9 cellular contexts compared by ENCODE assay signal in genomic region chr10:59830601-59831259, GRCh38.
A peak's percentile ranks its signal among the peaks of the same experiment; 100 is the strongest.
DNase-seq lines count a peak whose midpoint lies in the region; ATAC-seq, FAIRE-seq and TF ChIP-seq lines count a peak whose summit lies in the region.
"Had no signal": no experiment of that assay in that cellular context is flagged by ENCODE, and none has a peak within 500 bp of the region (broad histone marks: within the 10 kb centered on the region; RNA-seq: fewer than 3 reads in every experiment).

No MANE protein-coding gene starts in this region.

- no peak overlapping the region for H3K4me2 ChIP-seq in GM12878 (ENCODE audit: control insufficient read depth, insufficient read depth)

- TF ChIP-seq RAD21 in GM12878 (IDR thresholded peaks at IDR 0.05; ENCODE audit: insufficient read depth, low read depth, low read length): peak; percentile 55

- H4K20me1 ChIP-seq in GM12878 (ENCODE audit: control insufficient read depth, insufficient read depth): no peaks in the 10 kb centered on the region; the same call in 1 of the 2 replicates

- H3K4me1 ChIP-seq in GM12878 (ENCODE audit: control insufficient read depth, insufficient read depth, low read length): peaks cover 34% of the 10 kb centered on the region

- in situ Hi-C loops in GM12878 (cut with MboI): no loop called here

- TF ChIP-seq EP300 in GM12878 (IDR thresholded peaks at IDR 0.05; ENCODE audit: borderline replicate concordance in 1 of 2, control insufficient read depth in 1 of 2, low read depth in 2 of 2, low read length in 2 of 2): no peak

- no peak for TF ChIP-seq POLR2A in GM12878 (IDR thresholded peaks at IDR 0.05; ENCODE audit: low read depth, low read length)

- no peaks in the 10 kb centered on the region for H3K9me3 ChIP-seq in GM12878 (replicated peaks; ENCODE audit: control insufficient read depth, insufficient read depth, low read length)

- no peak for FAIRE-seq in GM12878 (lab: Jason Lieb, UNC)

- WGBS in GM12878 (ENCODE audit: insufficient coverage, insufficient replicate concordance, low lambda C conversion rate, missing lambda C conversion rate): 83% methylated on average over 7 of the region's 7 CpGs

- H3K36me3 ChIP-seq in GM06990 (ENCODE audit: control insufficient read depth, insufficient read depth, low read length) (peaks cover 3% of the 10 kb centered on the region), GM12878 (ENCODE audit: control insufficient read depth in 2 of 2, insufficient read depth in 2 of 2, low read length in 1 of 2) (peaks cover 7 to 14% of the 10 kb centered on the region in 2 experiments; a peak in 3 of 4 replicates)

- no peak overlapping the region for H3K4me3 ChIP-seq in GM06990 (replicated peaks; ENCODE audit: low read depth, low read length)
- H3K4me3 ChIP-seq in GM12878: no peak overlapping the region

- RAD21 ChIA-PET in GM12878 (lab: Charles Lee; ENCODE audit: unreplicated experiment): interaction anchor here (0.6 to 2.5 kb wide), 7 partner anchors 10 to 205 kb away, joined by 3 to 17 read pairs (median 4); partner anchors contain the start of gene CCDC6

- H3K79me2 ChIP-seq in GM12878 (ENCODE audit: control insufficient read depth, insufficient read depth, low read length): no peaks in the 10 kb centered on the region

- CTCF ChIA-PET in GM12878 (lab: Yijun Ruan, JAX): interaction anchor here (0.7 to 6.4 kb wide), 24 partner anchors 8 to 866 kb away, joined by 3 to 71 read pairs (median 5); partner anchors contain the start of gene CCDC6

- H3K27me3 ChIP-seq in GM06990 (replicated peaks; ENCODE audit: control insufficient read depth, insufficient read depth, low read length) (no peaks in the 10 kb centered on the region), GM12878 (replicated peaks in 1 of 2; ENCODE audit: control insufficient read depth in 2 of 2, insufficient read depth in 2 of 2, low read length in 1 of 2) (no peaks in the 10 kb centered on the region)

- H3K9ac ChIP-seq in GM12878 (ENCODE audit: control insufficient read depth, insufficient read depth, low read length): no peak overlapping the region

- intact Hi-C loops in GM12878 (cut with micrococcal nuclease; ENCODE audit: unreplicated experiment): loop anchor here (1.0 kb wide), 2 partner anchors 76 to 204 kb away; partner anchors contain the start of gene CCDC6

- POLR2A ChIA-PET in GM12878 (lab: Charles Lee): interaction anchor here (1.1 kb wide), 1 partner anchor 10 kb away, joined by 3 read pairs; no protein-coding TSS in a partner anchor

- DNase-seq in AML-193 (lab: John Stamatoyannopoulos, UW) (peak; percentile 14 to 34), GM06990 (ENCODE audit: extremely low read depth, insufficient read length) (no peak), NCI-H2171 treated with DMSO at 0.1 percent for 48 hours (lab: John Stamatoyannopoulos, UW) (peak; percentile 52), GM12878 (ENCODE audit: low read depth, low spot score) (no peak), iPS DF 19.7 (ENCODE audit: low read depth, low spot score) (peak; percentile 45), superior temporal gyrus (ENCODE audit: extremely low spot score) (peak; percentile 78)

- ATAC-seq in GM12878 (peak; percentile 53), HG03442 (IDR thresholded peaks at IDR 0.05; ENCODE audit: unreplicated experiment) (no peak), HG02870 (IDR thresholded peaks at IDR 0.05; ENCODE audit: unreplicated experiment) (no peak)
- ATAC-seq: naive thymus-derived CD8-positive, alpha-beta T cell had no signal

- no TSS peak for BruUV-seq in GM12878 (replicated peaks; lab: Mats Ljungman, UMichigan)

- no peak overlapping the region for H2AFZ ChIP-seq in GM12878 (ENCODE audit: control insufficient read depth, low read depth, low read length)

- SMC1A ChIA-PET in GM12878 (lab: Charles Lee; ENCODE audit: uncharacterized antibody, unreplicated experiment): interaction anchor here (0.7 to 3.0 kb wide), 10 partner anchors 8 to 210 kb away, joined by 3 to 21 read pairs (median 5); partner anchors contain the start of gene CCDC6

- H3K27ac ChIP-seq in GM12878 (ENCODE audit: control insufficient read depth, insufficient read depth): no peak overlapping the region

- TF ChIP-seq CTCF in GM06990 (IDR thresholded peaks at IDR 0.05; ENCODE audit: insufficient read depth, low read length, poor library complexity, severe bottlenecking) (peak; percentile 74), GM12878 (IDR thresholded peaks at IDR 0.05 in 2 of 3, conservative IDR thresholded peaks at IDR 0.05 in 1 of 3; ENCODE audit: control insufficient read depth in 2 of 3, extremely low read depth in 1 of 3, insufficient read depth in 1 of 3, low read depth in 3 of 3, low read length in 3 of 3) (peak; percentile 49 to 71 (median 61))

TF ChIP-seq in GM12878, 131 proteins besides CTCF, POLR2A, EP300 and RAD21:
- TF ChIP-seq MTA3 (IDR thresholded peaks at IDR 0.05; ENCODE audit: borderline replicate concordance, low read length) (no peak), CHD1 (IDR thresholded peaks at IDR 0.05; ENCODE audit: low read depth, low read length) (no peak), PAX5 (IDR thresholded peaks at IDR 0.05; ENCODE audit: borderline replicate concordance, low read depth, low read length) (peak; percentile 72; the same call in 1 of the 2 replicates), CHD2 (IDR thresholded peaks at IDR 0.05; ENCODE audit: borderline replicate concordance, low read depth, low read length) (no peak)
- TF ChIP-seq, protein P1, sequence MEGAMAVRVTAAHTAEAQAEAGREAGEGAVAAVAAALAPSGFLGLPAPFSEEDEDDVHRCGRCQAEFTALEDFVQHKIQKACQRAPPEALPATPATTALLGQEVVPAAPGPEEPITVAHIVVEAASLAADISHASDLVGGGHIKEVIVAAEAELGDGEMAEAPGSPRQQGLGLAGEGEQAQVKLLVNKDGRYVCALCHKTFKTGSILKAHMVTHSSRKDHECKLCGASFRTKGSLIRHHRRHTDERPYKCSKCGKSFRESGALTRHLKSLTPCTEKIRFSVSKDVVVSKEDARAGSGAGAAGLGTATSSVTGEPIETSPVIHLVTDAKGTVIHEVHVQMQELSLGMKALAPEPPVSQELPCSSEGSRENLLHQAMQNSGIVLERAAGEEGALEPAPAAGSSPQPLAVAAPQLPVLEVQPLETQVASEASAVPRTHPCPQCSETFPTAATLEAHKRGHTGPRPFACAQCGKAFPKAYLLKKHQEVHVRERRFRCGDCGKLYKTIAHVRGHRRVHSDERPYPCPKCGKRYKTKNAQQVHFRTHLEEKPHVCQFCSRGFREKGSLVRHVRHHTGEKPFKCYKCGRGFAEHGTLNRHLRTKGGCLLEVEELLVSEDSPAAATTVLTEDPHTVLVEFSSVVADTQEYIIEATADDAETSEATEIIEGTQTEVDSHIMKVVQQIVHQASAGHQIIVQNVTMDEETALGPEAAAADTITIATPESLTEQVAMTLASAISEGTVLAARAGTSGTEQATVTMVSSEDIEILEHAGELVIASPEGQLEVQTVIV (IDR thresholded peaks at IDR 0.05; ENCODE audit: borderline replicate concordance, partially characterized antibody): no peak
TF ChIP-seq in GM12878: peak in this region for 1.

Comparison
In these comparisons a context has a peak if more than half of its experiments do, and no peak if none do; other contexts are left out.
1. DNase-seq: peak in AML-193 (2 of 2), NCI-H2171 treated with DMSO at 0.1 percent for 48 hours (single experiment), iPS DF 19.7 (single experiment) and superior temporal gyrus (single experiment); none in GM06990 (single experiment) and GM12878 (single experiment).